1 cellular context compared by ENCODE assay signal in the genomic region with DNA sequence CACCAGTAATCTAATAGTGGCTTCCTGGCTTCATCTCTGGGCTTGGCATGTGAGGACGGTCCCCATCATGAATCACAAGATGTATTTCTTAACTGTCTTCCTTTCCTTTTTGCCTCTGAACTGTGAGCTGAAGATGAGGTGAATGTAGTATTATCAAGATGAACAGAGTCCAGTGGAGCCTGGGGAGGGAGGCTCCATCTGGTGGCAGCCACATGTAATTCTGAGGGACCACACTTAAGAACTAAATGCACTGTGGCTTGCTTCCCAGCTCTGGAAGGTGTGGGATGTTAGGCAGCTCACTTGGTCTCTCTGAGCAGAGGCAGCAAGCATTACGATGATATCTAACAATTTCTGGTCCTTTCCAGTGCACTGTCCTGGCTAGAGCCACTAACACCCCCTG.
TF ChIP-seq lines count a peak whose summit lies in the region.

No MANE protein-coding gene starts in this region.

TF ChIP-seq in SK-N-SH treated with all-trans-retinoic acid at 6 μM for 48 hours, 23 proteins besides CTCF, POLR2A, EP300 and RAD21 (continued from another document):
- TF ChIP-seq, protein P1, sequence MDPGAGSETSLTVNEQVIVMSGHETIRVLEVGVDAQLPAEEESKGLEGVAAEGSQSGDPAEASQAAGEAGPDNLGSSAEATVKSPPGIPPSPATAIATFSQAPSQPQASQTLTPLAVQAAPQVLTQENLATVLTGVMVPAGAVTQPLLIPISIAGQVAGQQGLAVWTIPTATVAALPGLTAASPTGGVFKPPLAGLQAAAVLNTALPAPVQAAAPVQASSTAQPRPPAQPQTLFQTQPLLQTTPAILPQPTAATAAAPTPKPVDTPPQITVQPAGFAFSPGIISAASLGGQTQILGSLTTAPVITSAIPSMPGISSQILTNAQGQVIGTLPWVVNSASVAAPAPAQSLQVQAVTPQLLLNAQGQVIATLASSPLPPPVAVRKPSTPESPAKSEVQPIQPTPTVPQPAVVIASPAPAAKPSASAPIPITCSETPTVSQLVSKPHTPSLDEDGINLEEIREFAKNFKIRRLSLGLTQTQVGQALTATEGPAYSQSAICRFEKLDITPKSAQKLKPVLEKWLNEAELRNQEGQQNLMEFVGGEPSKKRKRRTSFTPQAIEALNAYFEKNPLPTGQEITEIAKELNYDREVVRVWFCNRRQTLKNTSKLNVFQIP (CRISPR knock-in tag; IDR thresholded peaks at IDR 0.05; ENCODE audit: borderline replicate concordance, low read depth): no peak
- no peak for TF ChIP-seq SNAI2 (CRISPR knock-in tag; IDR thresholded peaks at IDR 0.05)
- TF ChIP-seq ZFP3 (CRISPR knock-in tag; IDR thresholded peaks at IDR 0.05): no peak
